ENCODE assay signal across 1 cellular context in genomic region chr7:13016036-13016581, GRCh38.
TF ChIP-seq lines count a peak whose summit lies in the region.

No MANE protein-coding gene starts in this region.

TF ChIP-seq in HepG2, 621 proteins besides CTCF, POLR2A, EP300 and RAD21:
- TF ChIP-seq NFE2 (CRISPR knock-in tag; IDR thresholded peaks at IDR 0.05) (no peak), ZNF619 (CRISPR knock-in tag; IDR thresholded peaks at IDR 0.05) (0 out of 2 replicates have a peak, but pooled peaks have one; percentile 36), MAFK (conservative IDR thresholded peaks at IDR 0.05 in 1 of 2, IDR thresholded peaks at IDR 0.05 in 1 of 2; ENCODE audit: low read length in 2 of 2) (peak; percentile 95 to 96), MAFF (IDR thresholded peaks at IDR 0.05; ENCODE audit: low read depth, low read length) (peak; percentile 95), TBX3 (IDR thresholded peaks at IDR 0.05; ENCODE audit: borderline replicate concordance) (no peak), TCF7 (IDR thresholded peaks at IDR 0.05; ENCODE audit: low read depth) (no peak), ZNF660 (CRISPR knock-in tag; IDR thresholded peaks at IDR 0.05; ENCODE audit: borderline replicate concordance, low read depth) (no peak), SALL1 (CRISPR knock-in tag; IDR thresholded peaks at IDR 0.05) (peak; percentile 25; the same call in 1 of the 2 replicates), ZNF629 (CRISPR knock-in tag; conservative IDR thresholded peaks at IDR 0.05) (no peak), SOX6 (IDR thresholded peaks at IDR 0.05) (no peak), SOX6 (CRISPR knock-in tag; IDR thresholded peaks at IDR 0.05) (0 out of 2 replicates have a peak, but pooled peaks have one; percentile 16), HIVEP1 (CRISPR knock-in tag; IDR thresholded peaks at IDR 0.05) (0 out of 2 replicates have a peak, but pooled peaks have one; percentile 23), BORCS8-MEF2B (CRISPR knock-in tag; IDR thresholded peaks at IDR 0.05) (no peak), ZNF44 (CRISPR knock-in tag; IDR thresholded peaks at IDR 0.05) (no peak), TBP (CRISPR knock-in tag; IDR thresholded peaks at IDR 0.05) (no peak), NRL (CRISPR knock-in tag; IDR thresholded peaks at IDR 0.05; ENCODE audit: borderline replicate concordance) (no peak), ZBTB38 (CRISPR knock-in tag; IDR thresholded peaks at IDR 0.05) (peak; percentile 94), ZNF264 (CRISPR knock-in tag; IDR thresholded peaks at IDR 0.05) (no peak), MEIS2 (CRISPR knock-in tag; IDR thresholded peaks at IDR 0.05) (no peak), ZZZ3 (CRISPR knock-in tag; IDR thresholded peaks at IDR 0.05; ENCODE audit: borderline replicate concordance) (no peak), IRF1 (CRISPR knock-in tag; IDR thresholded peaks at IDR 0.05; ENCODE audit: low read depth) (no peak), ISL2 (CRISPR knock-in tag; IDR thresholded peaks at IDR 0.05) (no peak), KDM2A (CRISPR knock-in tag; IDR thresholded peaks at IDR 0.05; ENCODE audit: borderline replicate concordance, low read depth) (0 out of 2 replicates have a peak, but pooled peaks have one; percentile 23), POGZ (CRISPR knock-in tag; IDR thresholded peaks at IDR 0.05) (0 out of 2 replicates have a peak, but pooled peaks have one; percentile 19), GLMP (CRISPR knock-in tag; IDR thresholded peaks at IDR 0.05; ENCODE audit: borderline replicate concordance) (no peak), ZNF317 (CRISPR knock-in tag; IDR thresholded peaks at IDR 0.05) (no peak), FOXP1 (IDR thresholded peaks at IDR 0.05) (no peak), FOXP1 (CRISPR knock-in tag; IDR thresholded peaks at IDR 0.05) (no peak), ZNF468 (CRISPR knock-in tag; IDR thresholded peaks at IDR 0.05) (no peak)
- TF ChIP-seq, protein P1, sequence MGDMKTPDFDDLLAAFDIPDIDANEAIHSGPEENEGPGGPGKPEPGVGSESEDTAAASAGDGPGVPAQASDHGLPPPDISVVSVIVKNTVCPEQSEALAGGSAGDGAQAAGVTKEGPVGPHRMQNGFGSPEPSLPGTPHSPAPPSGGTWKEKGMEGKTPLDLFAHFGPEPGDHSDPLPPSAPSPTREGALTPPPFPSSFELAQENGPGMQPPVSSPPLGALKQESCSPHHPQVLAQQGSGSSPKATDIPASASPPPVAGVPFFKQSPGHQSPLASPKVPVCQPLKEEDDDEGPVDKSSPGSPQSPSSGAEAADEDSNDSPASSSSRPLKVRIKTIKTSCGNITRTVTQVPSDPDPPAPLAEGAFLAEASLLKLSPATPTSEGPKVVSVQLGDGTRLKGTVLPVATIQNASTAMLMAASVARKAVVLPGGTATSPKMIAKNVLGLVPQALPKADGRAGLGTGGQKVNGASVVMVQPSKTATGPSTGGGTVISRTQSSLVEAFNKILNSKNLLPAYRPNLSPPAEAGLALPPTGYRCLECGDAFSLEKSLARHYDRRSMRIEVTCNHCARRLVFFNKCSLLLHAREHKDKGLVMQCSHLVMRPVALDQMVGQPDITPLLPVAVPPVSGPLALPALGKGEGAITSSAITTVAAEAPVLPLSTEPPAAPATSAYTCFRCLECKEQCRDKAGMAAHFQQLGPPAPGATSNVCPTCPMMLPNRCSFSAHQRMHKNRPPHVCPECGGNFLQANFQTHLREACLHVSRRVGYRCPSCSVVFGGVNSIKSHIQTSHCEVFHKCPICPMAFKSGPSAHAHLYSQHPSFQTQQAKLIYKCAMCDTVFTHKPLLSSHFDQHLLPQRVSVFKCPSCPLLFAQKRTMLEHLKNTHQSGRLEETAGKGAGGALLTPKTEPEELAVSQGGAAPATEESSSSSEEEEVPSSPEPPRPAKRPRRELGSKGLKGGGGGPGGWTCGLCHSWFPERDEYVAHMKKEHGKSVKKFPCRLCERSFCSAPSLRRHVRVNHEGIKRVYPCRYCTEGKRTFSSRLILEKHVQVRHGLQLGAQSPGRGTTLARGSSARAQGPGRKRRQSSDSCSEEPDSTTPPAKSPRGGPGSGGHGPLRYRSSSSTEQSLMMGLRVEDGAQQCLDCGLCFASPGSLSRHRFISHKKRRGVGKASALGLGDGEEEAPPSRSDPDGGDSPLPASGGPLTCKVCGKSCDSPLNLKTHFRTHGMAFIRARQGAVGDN (CRISPR knock-in tag; IDR thresholded peaks at IDR 0.05): peak; percentile 60
- TF ChIP-seq, protein P2, sequence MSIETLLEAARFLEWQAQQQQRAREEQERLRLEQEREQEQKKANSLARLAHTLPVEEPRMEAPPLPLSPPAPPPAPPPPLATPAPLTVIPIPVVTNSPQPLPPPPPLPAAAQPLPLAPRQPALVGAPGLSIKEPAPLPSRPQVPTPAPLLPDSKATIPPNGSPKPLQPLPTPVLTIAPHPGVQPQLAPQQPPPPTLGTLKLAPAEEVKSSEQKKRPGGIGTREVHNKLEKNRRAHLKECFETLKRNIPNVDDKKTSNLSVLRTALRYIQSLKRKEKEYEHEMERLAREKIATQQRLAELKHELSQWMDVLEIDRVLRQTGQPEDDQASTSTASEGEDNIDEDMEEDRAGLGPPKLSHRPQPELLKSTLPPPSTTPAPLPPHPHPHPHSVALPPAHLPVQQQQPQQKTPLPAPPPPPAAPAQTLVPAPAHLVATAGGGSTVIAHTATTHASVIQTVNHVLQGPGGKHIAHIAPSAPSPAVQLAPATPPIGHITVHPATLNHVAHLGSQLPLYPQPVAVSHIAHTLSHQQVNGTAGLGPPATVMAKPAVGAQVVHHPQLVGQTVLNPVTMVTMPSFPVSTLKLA (IDR thresholded peaks at IDR 0.05): no peak
- TF ChIP-seq, protein P3, sequence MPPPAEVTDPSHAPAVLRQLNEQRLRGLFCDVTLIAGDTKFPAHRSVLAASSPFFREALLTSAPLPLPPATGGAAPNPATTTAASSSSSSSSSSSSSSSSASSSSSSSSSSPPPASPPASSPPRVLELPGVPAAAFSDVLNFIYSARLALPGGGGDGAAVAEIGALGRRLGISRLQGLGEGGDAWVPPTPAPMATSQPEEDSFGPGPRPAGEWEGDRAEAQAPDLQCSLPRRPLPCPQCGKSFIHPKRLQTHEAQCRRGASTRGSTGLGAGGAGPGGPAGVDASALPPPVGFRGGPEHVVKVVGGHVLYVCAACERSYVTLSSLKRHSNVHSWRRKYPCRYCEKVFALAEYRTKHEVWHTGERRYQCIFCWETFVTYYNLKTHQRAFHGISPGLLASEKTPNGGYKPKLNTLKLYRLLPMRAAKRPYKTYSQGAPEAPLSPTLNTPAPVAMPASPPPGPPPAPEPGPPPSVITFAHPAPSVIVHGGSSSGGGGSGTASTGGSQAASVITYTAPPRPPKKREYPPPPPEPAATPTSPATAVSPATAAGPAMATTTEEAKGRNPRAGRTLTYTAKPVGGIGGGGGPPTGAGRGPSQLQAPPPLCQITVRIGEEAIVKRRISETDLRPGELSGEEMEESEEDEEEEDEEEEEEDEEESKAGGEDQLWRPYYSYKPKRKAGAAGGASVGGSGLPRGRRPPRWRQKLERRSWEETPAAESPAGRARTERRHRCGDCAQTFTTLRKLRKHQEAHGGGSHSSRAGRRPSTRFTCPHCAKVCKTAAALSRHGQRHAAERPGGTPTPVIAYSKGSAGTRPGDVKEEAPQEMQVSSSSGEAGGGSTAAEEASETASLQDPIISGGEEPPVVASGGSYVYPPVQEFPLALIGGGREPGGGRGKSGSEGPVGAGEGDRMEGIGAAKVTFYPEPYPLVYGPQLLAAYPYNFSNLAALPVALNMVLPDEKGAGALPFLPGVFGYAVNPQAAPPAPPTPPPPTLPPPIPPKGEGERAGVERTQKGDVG (CRISPR knock-in tag; IDR thresholded peaks at IDR 0.05; ENCODE audit: borderline replicate concordance): peak; percentile 38; the same call in 1 of the 2 replicates
- TF ChIP-seq, protein P4, sequence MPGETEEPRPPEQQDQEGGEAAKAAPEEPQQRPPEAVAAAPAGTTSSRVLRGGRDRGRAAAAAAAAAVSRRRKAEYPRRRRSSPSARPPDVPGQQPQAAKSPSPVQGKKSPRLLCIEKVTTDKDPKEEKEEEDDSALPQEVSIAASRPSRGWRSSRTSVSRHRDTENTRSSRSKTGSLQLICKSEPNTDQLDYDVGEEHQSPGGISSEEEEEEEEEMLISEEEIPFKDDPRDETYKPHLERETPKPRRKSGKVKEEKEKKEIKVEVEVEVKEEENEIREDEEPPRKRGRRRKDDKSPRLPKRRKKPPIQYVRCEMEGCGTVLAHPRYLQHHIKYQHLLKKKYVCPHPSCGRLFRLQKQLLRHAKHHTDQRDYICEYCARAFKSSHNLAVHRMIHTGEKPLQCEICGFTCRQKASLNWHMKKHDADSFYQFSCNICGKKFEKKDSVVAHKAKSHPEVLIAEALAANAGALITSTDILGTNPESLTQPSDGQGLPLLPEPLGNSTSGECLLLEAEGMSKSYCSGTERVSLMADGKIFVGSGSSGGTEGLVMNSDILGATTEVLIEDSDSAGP (CRISPR knock-in tag; IDR thresholded peaks at IDR 0.05; ENCODE audit: borderline replicate concordance): peak; percentile 73
